In genomic region chr3:144629413-144629812, GRCh38 we compare ENCODE assay signal across 4 cellular contexts.
"Had no signal": no experiment of that assay in that cellular context is flagged by ENCODE, and none has a peak within 500 bp of the region (broad histone marks: within the 10 kb centered on the region; RNA-seq: fewer than 3 reads in every experiment).

No MANE protein-coding gene starts in this region.

- DNase-seq: H9, HCEC 1CT, IMR-90 had no signal

- H2AFZ ChIP-seq: GM23338 had no signal

- H3K4me2 ChIP-seq: GM23338 had no signal

- H3K4me3 ChIP-seq: GM23338 had no signal
